20 cellular contexts compared by ENCODE assay signal in the genomic region with DNA sequence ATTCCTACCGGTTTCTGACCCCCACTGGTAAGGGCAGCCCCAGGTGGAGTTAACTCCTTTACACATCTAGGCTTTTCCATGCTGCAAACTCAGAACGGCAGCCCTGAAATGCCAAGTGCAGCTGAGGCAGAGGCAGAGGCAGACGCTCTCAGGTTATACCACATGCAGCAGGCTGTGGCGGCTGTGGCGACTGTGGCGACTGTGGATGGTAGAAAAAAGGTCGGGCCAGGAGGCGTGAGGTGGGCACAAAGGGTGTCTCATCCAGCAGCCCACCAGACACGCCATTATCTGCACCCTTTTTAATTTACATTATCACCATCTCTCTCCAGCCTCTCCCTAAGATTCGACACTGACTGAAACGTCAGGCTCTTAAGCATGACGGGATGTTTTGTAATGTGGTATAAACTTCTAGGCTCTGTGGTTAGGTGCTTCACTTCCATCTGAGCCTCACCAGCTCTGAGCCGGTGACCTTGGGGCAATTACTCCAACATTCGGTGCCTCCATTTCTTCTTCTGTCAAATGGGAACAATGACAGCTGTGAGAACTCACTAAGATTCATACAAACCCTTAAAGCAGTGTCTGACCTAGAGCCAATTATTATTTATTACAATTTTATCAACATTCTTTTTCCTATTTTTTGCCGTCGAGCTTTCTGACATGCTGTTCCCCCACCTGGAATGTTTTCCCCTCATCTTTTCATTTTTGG. TPM values are rescaled to one million over a fixed set of nuclear protein-coding genes. Genes with fewer than 3 reads are reported as not detected.
"Had no signal": no experiment of that assay in that cellular context is flagged by ENCODE, and none has a peak within 500 bp of the region (broad histone marks: within the 10 kb centered on the region; RNA-seq: fewer than 3 reads in every experiment).

No MANE protein-coding gene starts in this region.

- H3K27ac Mint-ChIP-seq: activated CD4-positive, alpha-beta T cell treated with anti-CD3 and anti-CD28 coated beads for 36 hours; activated T-cell treated with anti-CD3 and anti-CD28 coated beads, Interleukin-2, amount 50 U/mL, for 72 hours had no signal

- DNase-seq: activated CD4-positive, alpha-beta T cell treated with anti-CD3 and anti-CD28 coated beads for 36 hours; activated naive CD4-positive, alpha-beta T cell treated with anti-CD3 and anti-CD28 coated beads, Interleukin-2, amount 50 U/mL, for 16 hours; activated T-cell treated with anti-CD3 and anti-CD28 coated beads for 4 hours; activated T-cell treated with anti-CD3 and anti-CD28 coated beads, Interleukin-2, amount 50 U/mL, for 72 hours; amniotic stem cell; body of pancreas; Kasumi-1; NCI-H1048; NCI-H187 treated with DMSO at 0.1 percent for 48 hours; NCI-H2081 treated with DMSO at 0.1 percent for 48 hours; NCI-H446; NCI-H524; Peyer's patch; T-helper 1 cell had no signal

- ATAC-seq: activated CD4-positive, alpha-beta T cell treated with anti-CD3 and anti-CD28 coated beads for 36 hours; activated T-cell treated with anti-CD3 and anti-CD28 coated beads, Interleukin-2, amount 50 U/mL, for 72 hours; body of pancreas; K562 had no signal

- H3K4me3 Mint-ChIP-seq: activated CD4-positive, alpha-beta T cell treated with anti-CD3 and anti-CD28 coated beads for 36 hours; activated T-cell treated with anti-CD3 and anti-CD28 coated beads, Interleukin-2, amount 50 U/mL, for 72 hours had no signal

- H3K4me1 ChIP-seq: ascending aorta, body of pancreas, Peyer's patch had no signal

- H3K27me3 ChIP-seq: ascending aorta, body of pancreas, Peyer's patch had no signal

- H3K4me3 ChIP-seq: ascending aorta, body of pancreas, K562, Peyer's patch, SK-N-MC had no signal

- H3K9me3 Mint-ChIP-seq: activated T-cell treated with anti-CD3 and anti-CD28 coated beads, Interleukin-2, amount 50 U/mL, for 72 hours had no signal

- H3K4me1 Mint-ChIP-seq: activated CD4-positive, alpha-beta T cell treated with anti-CD3 and anti-CD28 coated beads for 36 hours had no signal

- H3K27me3 Mint-ChIP-seq: activated CD4-positive, alpha-beta T cell treated with anti-CD3 and anti-CD28 coated beads for 36 hours had no signal

- H3K9me3 ChIP-seq: ascending aorta, body of pancreas, Peyer's patch had no signal

- H3K27ac ChIP-seq: ascending aorta, body of pancreas, Peyer's patch, SK-N-MC, VCaP had no signal

RNA-seq across cellular contexts. Expression of gene LINC00237, which starts 27.9 kb away (rescaled TPM):
- total RNA-seq: activated CD4-positive, alpha-beta T cell treated with anti-CD3 and anti-CD28 coated beads for 36 hours; ascending aorta; body of pancreas; K562; M059J; Peyer's patch; T-helper 2 cell treated with Interferon-gamma antibody and Interleukin-4, amounts not matched to agents 100 ng/mL and 5 ng/mL, for 36 hours had no signal
